Comparison of ENCODE assay signal across 1 cellular context in genomic region chr10:75055896-75056406, GRCh38.
TF ChIP-seq lines count a peak whose summit lies in the region.
"Not testable (repeated sequence)": the region's sequence is repeated elsewhere in the genome, so short reads cannot be mapped to it uniquely, and the experiment has no call there.

No MANE protein-coding gene starts in this region.

TF ChIP-seq in A549, 52 proteins besides CTCF, POLR2A, EP300 and RAD21:
- TF ChIP-seq FOSL2 (IDR thresholded peaks at IDR 0.05), result not testable (repeated sequence)
- peak; percentile 51; the same call in 1 of the 2 replicates for TF ChIP-seq FOSL2 (CRISPR knock-in tag; IDR thresholded peaks at IDR 0.05)
